Comparison of ENCODE assay signal across 1 cellular context in the genomic region with DNA sequence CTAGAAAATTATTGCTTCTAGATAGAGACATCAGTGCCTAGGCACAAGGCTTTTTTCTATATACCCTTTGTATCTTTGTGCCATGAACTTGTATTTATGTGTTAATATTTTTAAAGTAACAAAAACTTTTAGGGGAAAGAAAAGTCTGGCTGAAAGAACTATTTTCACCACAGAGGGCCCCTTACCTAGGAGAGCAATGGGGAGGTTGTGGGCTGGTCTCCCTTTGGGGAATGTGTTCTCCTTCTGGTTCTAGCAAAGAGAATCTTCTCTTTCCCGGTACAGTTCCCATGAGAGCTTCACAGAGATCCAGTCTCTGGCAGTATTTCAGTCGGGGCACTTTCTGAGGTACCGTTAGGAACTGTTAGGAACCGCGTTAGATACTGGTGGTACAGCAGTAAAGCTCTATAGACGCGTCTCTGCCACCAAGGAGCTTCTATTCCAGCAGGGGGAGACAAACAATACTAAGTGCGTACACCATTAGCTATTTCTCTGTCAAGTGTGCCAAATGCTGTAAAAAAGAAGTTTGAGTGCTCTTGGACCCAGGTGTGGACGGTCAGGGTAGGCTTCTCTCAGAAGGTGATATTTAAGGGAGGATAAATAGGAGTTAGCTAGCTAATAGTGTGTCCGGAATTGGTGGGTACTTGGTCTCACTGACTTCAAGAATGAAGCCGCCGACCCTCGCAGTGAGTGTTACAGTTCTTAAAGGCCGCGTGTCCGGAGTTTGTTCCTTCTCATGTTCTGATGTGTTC.
TF ChIP-seq lines count a peak whose summit lies in the region.

No MANE protein-coding gene starts in this region.

TF ChIP-seq in HepG2, 621 proteins besides CTCF, POLR2A, EP300 and RAD21:
- TF ChIP-seq NKX3-1 (CRISPR knock-in tag; IDR thresholded peaks at IDR 0.05) (no peak), ZFX (CRISPR knock-in tag; IDR thresholded peaks at IDR 0.05; ENCODE audit: low read depth) (no peak), SMC3 (IDR thresholded peaks at IDR 0.05; ENCODE audit: low read length) (peak; percentile 94), STAG1 (CRISPR knock-in tag; IDR thresholded peaks at IDR 0.05) (peak; percentile 86), ZNF761 (CRISPR knock-in tag; conservative IDR thresholded peaks at IDR 0.05) (no peak)
- TF ChIP-seq, protein P1, sequence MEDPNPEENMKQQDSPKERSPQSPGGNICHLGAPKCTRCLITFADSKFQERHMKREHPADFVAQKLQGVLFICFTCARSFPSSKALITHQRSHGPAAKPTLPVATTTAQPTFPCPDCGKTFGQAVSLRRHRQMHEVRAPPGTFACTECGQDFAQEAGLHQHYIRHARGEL (CRISPR knock-in tag; IDR thresholded peaks at IDR 0.05) = peak; percentile 77; the same call in 1 of the 2 replicates
- TF ChIP-seq, protein P2, sequence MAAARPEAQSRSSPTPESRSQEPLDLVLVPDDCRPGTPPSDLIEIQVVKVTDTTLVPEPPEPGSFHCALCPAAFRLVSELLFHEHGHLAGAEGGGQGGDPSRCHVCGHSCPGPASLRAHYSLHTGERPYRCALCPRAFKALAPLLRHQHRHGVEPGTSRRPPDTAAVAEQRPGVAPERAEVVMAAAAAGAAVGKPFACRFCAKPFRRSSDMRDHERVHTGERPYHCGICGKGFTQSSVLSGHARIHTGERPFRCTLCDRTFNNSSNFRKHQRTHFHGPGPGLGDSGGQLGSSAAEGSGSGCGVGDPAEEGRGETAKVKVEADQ (CRISPR knock-in tag; IDR thresholded peaks at IDR 0.05; ENCODE audit: borderline replicate concordance) = no peak
- TF ChIP-seq, protein P3, sequence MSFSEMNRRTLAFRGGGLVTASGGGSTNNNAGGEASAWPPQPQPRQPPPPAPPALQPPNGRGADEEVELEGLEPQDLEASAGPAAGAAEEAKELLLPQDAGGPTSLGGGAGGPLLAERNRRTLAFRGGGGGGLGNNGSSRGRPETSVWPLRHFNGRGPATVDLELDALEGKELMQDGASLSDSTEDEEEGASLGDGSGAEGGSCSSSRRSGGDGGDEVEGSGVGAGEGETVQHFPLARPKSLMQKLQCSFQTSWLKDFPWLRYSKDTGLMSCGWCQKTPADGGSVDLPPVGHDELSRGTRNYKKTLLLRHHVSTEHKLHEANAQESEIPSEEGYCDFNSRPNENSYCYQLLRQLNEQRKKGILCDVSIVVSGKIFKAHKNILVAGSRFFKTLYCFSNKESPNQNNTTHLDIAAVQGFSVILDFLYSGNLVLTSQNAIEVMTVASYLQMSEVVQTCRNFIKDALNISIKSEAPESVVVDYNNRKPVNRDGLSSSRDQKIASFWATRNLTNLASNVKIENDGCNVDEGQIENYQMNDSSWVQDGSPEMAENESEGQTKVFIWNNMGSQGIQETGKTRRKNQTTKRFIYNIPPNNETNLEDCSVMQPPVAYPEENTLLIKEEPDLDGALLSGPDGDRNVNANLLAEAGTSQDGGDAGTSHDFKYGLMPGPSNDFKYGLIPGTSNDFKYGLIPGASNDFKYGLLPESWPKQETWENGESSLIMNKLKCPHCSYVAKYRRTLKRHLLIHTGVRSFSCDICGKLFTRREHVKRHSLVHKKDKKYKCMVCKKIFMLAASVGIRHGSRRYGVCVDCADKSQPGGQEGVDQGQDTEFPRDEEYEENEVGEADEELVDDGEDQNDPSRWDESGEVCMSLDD (CRISPR knock-in tag; IDR thresholded peaks at IDR 0.05; ENCODE audit: borderline replicate concordance) = no peak
